ENCODE assay signal across 8 cellular contexts in the genomic region with DNA sequence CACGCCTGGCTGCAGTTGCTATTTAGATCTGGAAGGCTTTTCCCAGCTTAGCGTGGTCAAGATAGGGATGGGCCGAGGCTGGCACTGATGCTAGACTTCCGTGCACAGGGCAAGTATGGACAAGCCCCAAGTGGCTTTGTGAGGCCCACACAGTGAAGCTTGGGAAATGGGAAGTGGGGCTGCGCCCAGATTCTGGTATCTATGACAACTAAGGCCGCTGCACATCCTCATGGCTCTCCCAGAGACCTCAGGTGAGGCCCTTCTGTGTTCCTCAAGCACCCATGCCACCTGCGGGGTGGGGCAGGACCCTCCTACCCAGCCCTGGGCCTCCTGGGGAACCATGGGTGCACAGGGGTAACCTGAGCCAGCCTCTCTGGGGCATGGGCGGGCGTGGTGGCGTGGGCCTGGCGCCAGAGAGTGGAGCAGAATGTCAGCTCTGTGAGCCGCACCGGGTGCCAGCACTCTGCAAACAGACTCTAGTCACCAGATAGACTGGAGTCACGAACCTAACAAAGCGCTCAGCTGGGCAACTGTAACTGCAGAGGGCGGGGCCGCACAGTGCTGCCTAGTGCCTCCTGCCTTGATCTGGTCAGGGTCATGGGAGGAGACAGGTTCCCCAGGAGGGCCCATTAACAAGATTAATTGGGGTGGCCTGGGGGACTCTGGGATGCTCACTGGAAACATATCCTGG. TPM values are rescaled to one million over a fixed set of nuclear protein-coding genes. Genes with fewer than 3 reads are reported as not detected.
DNase-seq lines count a peak whose midpoint lies in the region; ATAC-seq and TF ChIP-seq lines count a peak whose summit lies in the region.
"Had no signal": no experiment of that assay in that cellular context is flagged by ENCODE, and none has a peak within 500 bp of the region (broad histone marks: within the 10 kb centered on the region; RNA-seq: fewer than 3 reads in every experiment).

No MANE protein-coding gene starts in this region.

- H3K4me1 ChIP-seq in heart right ventricle (peaks cover 0 to 5% (median 0%) of the 10 kb centered on the region in 9 donors), suprapubic skin (peaks cover 7% of the 10 kb centered on the region)

- H3K36me3 ChIP-seq in heart right ventricle (no peaks in the 10 kb centered on the region), suprapubic skin (no peaks in the 10 kb centered on the region)

- DNase-seq in LoVo (ENCODE audit: low spot score), result peak; percentile 96
- peak; percentile 94 for DNase-seq in NCI-H748 treated with DMSO at 0.1 percent for 48 hours (lab: John Stamatoyannopoulos, UW)
- peak; percentile 61 to 71 for DNase-seq in heart right ventricle
- DNase-seq in suprapubic skin (ENCODE audit: low spot score in 2 of 2), result peak; percentile 73 to 84
- no peak for DNase-seq in stimulated activated naive B cell treated with anti-CD40 and anti-IgM and Interleukin-4, amounts not matched to agents 10 μg/mL and 1 μg/mL and 100 μg/mL, for 72 hours
- DNase-seq: activated T-cell treated with anti-CD3 and anti-CD28 coated beads for 4 hours had no signal

- no peaks in the 10 kb centered on the region for H3K27me3 ChIP-seq in heart right ventricle
- H3K27me3 ChIP-seq in suprapubic skin, result no peaks in the 10 kb centered on the region

- TF ChIP-seq EP300 in suprapubic skin (IDR thresholded peaks at IDR 0.05), result no peak

- WGBS in heart right ventricle, 2 donors, result 64 to 69% methylated on average over 17 of the region's 17 CpGs
- 70% methylated on average over 2 of the region's 17 CpGs for whole genome bisulfite sequencing in suprapubic skin

- H3K4me3 ChIP-seq in heart right ventricle (no peak overlapping the region), suprapubic skin (no peak overlapping the region)

- H3K9me3 ChIP-seq in heart right ventricle (no peaks in the 10 kb centered on the region), suprapubic skin (no peaks in the 10 kb centered on the region)

- H3K27me3 Mint-ChIP-seq in stimulated activated naive B cell treated with anti-CD40 and anti-IgM and Interleukin-4, amounts not matched to agents 10 μg/mL and 1 μg/mL and 100 μg/mL, for 72 hours, result peaks cover 7 to 18% of the 10 kb centered on the region in 2 donors

- no peaks in the 10 kb centered on the region for H3K9me3 Mint-ChIP-seq in stimulated activated naive B cell treated with anti-CD40 and anti-IgM and Interleukin-4, amounts not matched to agents 10 μg/mL and 1 μg/mL and 100 μg/mL, for 72 hours

- peak overlapping the region in 5 of 10 donors; percentile 15 to 48 (median 28) for H3K27ac ChIP-seq in heart right ventricle
- H3K27ac ChIP-seq in suprapubic skin, result no peak overlapping the region

- H3K4me3 Mint-ChIP-seq in stimulated activated naive B cell treated with anti-CD40 and anti-IgM and Interleukin-4, amounts not matched to agents 10 μg/mL and 1 μg/mL and 100 μg/mL, for 72 hours, result no peak overlapping the region

- no peak for TF ChIP-seq POLR2A in suprapubic skin (IDR thresholded peaks at IDR 0.05)

- ATAC-seq in heart right ventricle (peak; percentile 63 to 96 (median 92)), HG03159 (IDR thresholded peaks at IDR 0.05; ENCODE audit: unreplicated experiment) (no peak), GM21447 (IDR thresholded peaks at IDR 0.05; ENCODE audit: unreplicated experiment) (no peak)
- no peak for ATAC-seq in stimulated activated naive B cell treated with anti-CD40 and anti-IgM and Interleukin-4, amounts not matched to agents 10 μg/mL and 1 μg/mL and 100 μg/mL, for 72 hours (replicated peaks)

- intact Hi-C loops in heart right ventricle (cut with DNase I), result loop anchor here in 1 of 10 donors (2.0 kb wide), 1 partner anchor 50 kb away; no protein-coding TSS in a partner anchor

- H3K4me1 Mint-ChIP-seq in stimulated activated naive B cell treated with anti-CD40 and anti-IgM and Interleukin-4, amounts not matched to agents 10 μg/mL and 1 μg/mL and 100 μg/mL, for 72 hours, result peaks cover 0 to 2% of the 10 kb centered on the region in 2 donors

- TF ChIP-seq CTCF in heart right ventricle (IDR thresholded peaks at IDR 0.05) (no peak), suprapubic skin (IDR thresholded peaks at IDR 0.05) (no peak)

- H3K36me3 Mint-ChIP-seq in stimulated activated naive B cell treated with anti-CD40 and anti-IgM and Interleukin-4, amounts not matched to agents 10 μg/mL and 1 μg/mL and 100 μg/mL, for 72 hours, result no peaks in the 10 kb centered on the region

- H3K27ac Mint-ChIP-seq in stimulated activated naive B cell treated with anti-CD40 and anti-IgM and Interleukin-4, amounts not matched to agents 10 μg/mL and 1 μg/mL and 100 μg/mL, for 72 hours, result no peak overlapping the region

RNA-seq across cellular contexts. Expression of a gene that starts 46.4 kb away (rescaled TPM):
- 100 to 1,000 TPM in 1 of 10 donors, 10 to 100 TPM in 1, 1 to 10 TPM in 3, under 1 TPM in 3, not detected in 2; 0.09 to 255 (median 1.4) TPM for total RNA-seq in heart right ventricle
- polyA plus RNA-seq in heart right ventricle, result 1 to 10 TPM in 1 of 2 donors, under 1 TPM in 1; 0.51 to 2.7 TPM
- total RNA-seq in suprapubic skin, result 10 to 100 TPM; 10.8 to 39.9 (median 26.7) TPM

Comparison
In these comparisons a context has a peak if more than half of its experiments do, and no peak if none do; other contexts are left out.
1. ATAC-seq: peak in heart right ventricle (8 of 8); none in HG03159 (single experiment), stimulated activated naive B cell treated with anti-CD40 and anti-IgM and Interleukin-4, amounts not matched to agents 10 μg/mL and 1 μg/mL and 100 μg/mL, for 72 hours (0 of 2) and GM21447 (single experiment).